Comparison of ENCODE assay signal across 8 cellular contexts in the genomic region with DNA sequence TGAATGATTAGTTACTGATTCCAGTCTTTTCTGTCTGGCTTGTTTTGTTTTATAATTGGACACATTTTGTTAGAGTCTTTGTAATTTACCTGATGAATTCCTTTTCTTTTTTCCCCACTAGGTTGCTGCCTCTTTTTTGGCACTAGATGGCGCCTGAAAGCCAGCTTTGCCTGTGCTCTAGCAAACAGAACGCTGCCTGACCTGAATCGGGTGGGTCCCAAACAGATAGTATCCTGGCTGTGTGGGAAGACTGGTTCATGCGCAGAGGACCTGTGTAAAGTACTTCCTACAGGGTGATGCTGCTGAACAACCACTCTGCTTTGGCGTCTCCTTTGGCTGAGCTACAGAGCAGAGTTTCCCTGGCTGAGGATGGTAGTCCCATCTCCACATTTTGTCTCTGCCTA.
DNase-seq lines count a peak whose midpoint lies in the region; ATAC-seq, FAIRE-seq and TF ChIP-seq lines count a peak whose summit lies in the region.

No MANE protein-coding gene starts in this region.

- H3K9me1 ChIP-seq in keratinocyte (ENCODE audit: control insufficient read depth, extremely low read depth, insufficient read depth, low read length), result no peaks in the 10 kb centered on the region

- no peaks in the 10 kb centered on the region for H3K36me3 ChIP-seq in keratinocyte (ENCODE audit: control insufficient read depth in 2 of 2, extremely low read depth in 1 of 2, insufficient read depth in 2 of 2, low read length in 2 of 2)

- H2AFZ ChIP-seq in keratinocyte (ENCODE audit: control insufficient read depth, low read length), result no peak overlapping the region

- dilution Hi-C loops in keratinocyte (cut with MboI; ENCODE audit: extremely low pct_ligation_motif_present, low sequenced_read_pairs), result no loop called here

- no peak overlapping the region for H3K4me2 ChIP-seq in keratinocyte (ENCODE audit: control insufficient read depth, extremely low read depth, insufficient read depth, low read depth, low read length)

- H3K27ac ChIP-seq in keratinocyte (ENCODE audit: control insufficient read depth, insufficient read depth, low read length), result no peak overlapping the region

- H3K4me1 ChIP-seq in keratinocyte (ENCODE audit: control insufficient read depth, extremely low read depth, insufficient read depth, low read length), result peaks cover 3% of the 10 kb centered on the region

- peak; percentile 26 for FAIRE-seq in keratinocyte (lab: Jason Lieb, UNC)

- peaks cover 7% of the 10 kb centered on the region for H3K9me3 ChIP-seq in keratinocyte (ENCODE audit: control insufficient read depth, low read depth, low read length)

- no peaks in the 10 kb centered on the region for H3K79me2 ChIP-seq in keratinocyte (ENCODE audit: control insufficient read depth, insufficient read depth, low read length)

- H3K9ac ChIP-seq in keratinocyte (ENCODE audit: control insufficient read depth, extremely low read depth, insufficient read depth, low read length), result no peak overlapping the region

- no peak overlapping the region for H3K4me3 ChIP-seq in keratinocyte (ENCODE audit: control insufficient read depth in 2 of 3, extremely low read depth in 1 of 3, insufficient read depth in 2 of 3, low read depth in 1 of 3, low read length in 3 of 3)

- DNase-seq in CD1c-positive myeloid dendritic cell (ENCODE audit: extremely low spot score) (peak; percentile 28), NCI-H1105 (lab: John Stamatoyannopoulos, UW) (peak; percentile 33), keratinocyte (ENCODE audit: low read depth, low spot score) (no peak), C1 segment of cervical spinal cord (lab: John Stamatoyannopoulos, UW) (no peak)
- DNase-seq in activated CD8-positive, alpha-beta memory T cell treated with anti-CD3 and anti-CD28 coated beads, Interleukin-2, amount 50 U/mL, for 48 hours, result peak; percentile 55

- peak; percentile 66 for ATAC-seq in GM18505 (IDR thresholded peaks at IDR 0.05; ENCODE audit: unreplicated experiment)
- ATAC-seq in HG02938 (IDR thresholded peaks at IDR 0.05; ENCODE audit: unreplicated experiment), result no peak
- ATAC-seq in HG02884 (IDR thresholded peaks at IDR 0.05; ENCODE audit: unreplicated experiment), result no peak

- peak; percentile 63 to 71 (median 69) for TF ChIP-seq CTCF in keratinocyte (optimal IDR thresholded peaks at IDR 0.05 in 1 of 3, IDR thresholded peaks at IDR 0.05 in 1 of 3, conservative IDR thresholded peaks at IDR 0.05 in 1 of 3; ENCODE audit: extremely low read depth in 1 of 3, insufficient read depth in 2 of 3, low read length in 3 of 3)

- no peaks in the 10 kb centered on the region for H3K27me3 ChIP-seq in keratinocyte (ENCODE audit: control insufficient read depth, extremely low read depth, insufficient read depth, low read length)

- no peak for TF ChIP-seq POLR2A in GM18505 (IDR thresholded peaks at IDR 0.05; ENCODE audit: borderline replicate concordance, extremely low read depth, insufficient read depth, insufficient read length)

- no peaks in the 10 kb centered on the region for H4K20me1 ChIP-seq in keratinocyte (ENCODE audit: control insufficient read depth, extremely low read depth, insufficient read depth, low read length)

Comparison
In these comparisons a context has a peak if more than half of its experiments do, and no peak if none do; other contexts are left out.
1. DNase-seq: peak in CD1c-positive myeloid dendritic cell (single experiment), NCI-H1105 (single experiment) and activated CD8-positive, alpha-beta memory T cell treated with anti-CD3 and anti-CD28 coated beads, Interleukin-2, amount 50 U/mL, for 48 hours (single experiment); none in keratinocyte (single experiment) and C1 segment of cervical spinal cord (0 of 14).